8 cellular contexts compared by ENCODE assay signal in genomic region chr7:20514364-20514763, GRCh38.
DNase-seq lines count a peak whose midpoint lies in the region; ATAC-seq and TF ChIP-seq lines count a peak whose summit lies in the region.

No MANE protein-coding gene starts in this region.

- H4K20me1 ChIP-seq in neural progenitor cell (ENCODE audit: low read depth) = no peaks in the 10 kb centered on the region

- H3K27me3 ChIP-seq in cardiac muscle cell (no peaks in the 10 kb centered on the region), neural progenitor cell (no peaks in the 10 kb centered on the region)

- no peak overlapping the region for H3K4me3 ChIP-seq in cardiac muscle cell
- no peak overlapping the region for H3K4me3 ChIP-seq in fibroblast of villous mesenchyme (ENCODE audit: low read depth, low read length)
- no peak overlapping the region for H3K4me3 ChIP-seq in neural progenitor cell

- H3K4me1 Mint-ChIP-seq in type B pancreatic cell (ENCODE audit: unreplicated experiment) = peaks cover 6% of the 10 kb centered on the region
- peaks cover 14% of the 10 kb centered on the region for H3K4me1 Mint-ChIP-seq in neural progenitor cell

- TF ChIP-seq CTCF in cardiac muscle cell (IDR thresholded peaks at IDR 0.05; ENCODE audit: low read depth, low read length) (no peak), fibroblast of villous mesenchyme (IDR thresholded peaks at IDR 0.05; ENCODE audit: insufficient read depth, low read depth, low read length) (no peak), type B pancreatic cell (conservative IDR thresholded peaks at IDR 0.05) (no peak), neural progenitor cell (IDR thresholded peaks at IDR 0.05) (no peak)

- H3K4me3 Mint-ChIP-seq in type B pancreatic cell (peak overlapping the region; percentile 42), neural progenitor cell (no peak overlapping the region)

- H3K4me2 ChIP-seq in neural progenitor cell = no peak overlapping the region

- intact Hi-C loops in Right ventricle myocardium superior (cut with DNase I) = no loop called here

- H3K9ac ChIP-seq in neural progenitor cell = no peak overlapping the region

- no peaks in the 10 kb centered on the region for H3K9me3 Mint-ChIP-seq in type B pancreatic cell
- no peaks in the 10 kb centered on the region for H3K9me3 Mint-ChIP-seq in neural progenitor cell

- H3K4me1 ChIP-seq in cardiac muscle cell (ENCODE audit: low read depth) = no peaks in the 10 kb centered on the region
- no peaks in the 10 kb centered on the region for H3K4me1 ChIP-seq in neural progenitor cell

- no peak overlapping the region for H3K27ac ChIP-seq in cardiac muscle cell
- H3K27ac ChIP-seq in neural progenitor cell = no peak overlapping the region

- no peak overlapping the region for H2AFZ ChIP-seq in neural progenitor cell (replicated peaks)

- H3K27me3 Mint-ChIP-seq in type B pancreatic cell (peaks cover 27% of the 10 kb centered on the region), neural progenitor cell (ENCODE audit: insufficient read depth, low read depth) (no peaks in the 10 kb centered on the region)

- H3K36me3 ChIP-seq in cardiac muscle cell = no peaks in the 10 kb centered on the region
- no peaks in the 10 kb centered on the region for H3K36me3 ChIP-seq in neural progenitor cell

- ATAC-seq in Right ventricle myocardium superior (ENCODE audit: poor library complexity) (no peak), HG02884 (IDR thresholded peaks at IDR 0.05; ENCODE audit: unreplicated experiment) (no peak)

- H3F3A ChIP-seq in neural progenitor cell (ENCODE audit: low read depth) = no peaks in the 10 kb centered on the region

- H3K27ac Mint-ChIP-seq in type B pancreatic cell (no peak overlapping the region), neural progenitor cell (no peak overlapping the region)

- no peaks in the 10 kb centered on the region for H3K79me2 ChIP-seq in neural progenitor cell (ENCODE audit: low read depth)

- H3K36me3 Mint-ChIP-seq in type B pancreatic cell (no peaks in the 10 kb centered on the region), neural progenitor cell (no peaks in the 10 kb centered on the region)

- H3K9me3 ChIP-seq in cardiac muscle cell (ENCODE audit: low read depth) (no peaks in the 10 kb centered on the region), neural progenitor cell (ENCODE audit: low read depth) (no peaks in the 10 kb centered on the region)

- DNase-seq in cardiac muscle cell (ENCODE audit: low read depth in 1 of 2, low spot score in 1 of 2) (peak; percentile 67 to 80), Right ventricle myocardium superior (no peak), RPMI7951 (ENCODE audit: low read depth) (peak; percentile 84), fibroblast of villous mesenchyme (ENCODE audit: low read depth) (peak; percentile 6), type B pancreatic cell (ENCODE audit: extremely low spot score, unreplicated experiment) (no peak), neural progenitor cell (ENCODE audit: low spot score) (no peak), NK-92 (lab: John Stamatoyannopoulos, UW; ENCODE audit: unreplicated experiment) (no peak)

Comparison
In these comparisons a context has a peak if more than half of its experiments do, and no peak if none do; other contexts are left out.
1. DNase-seq: peak in cardiac muscle cell (2 of 2), RPMI7951 (single experiment) and fibroblast of villous mesenchyme (single experiment); none in Right ventricle myocardium superior (single experiment), type B pancreatic cell (single experiment), neural progenitor cell (single experiment) and NK-92 (single experiment).